18 cellular contexts compared by ENCODE assay signal in genomic region chr10:77875730-77876129, GRCh38. TPM values are rescaled to one million over a fixed set of nuclear protein-coding genes. Genes with fewer than 3 reads are reported as not detected.
DNase-seq lines count a peak whose midpoint lies in the region; ATAC-seq and TF ChIP-seq lines count a peak whose summit lies in the region.
"Had no signal": no experiment of that assay in that cellular context is flagged by ENCODE, and none has a peak within 500 bp of the region (broad histone marks: within the 10 kb centered on the region; RNA-seq: fewer than 3 reads in every experiment).

No MANE protein-coding gene starts in this region.

- H3K4me1 Mint-ChIP-seq in WTC11 (peaks cover 72% of the 10 kb centered on the region), endothelial cell (ENCODE audit: unreplicated experiment) (peaks cover 61% of the 10 kb centered on the region)

- H3K36me3 ChIP-seq in muscle layer of colon (ENCODE audit: insufficient read depth, low read length) (no peaks in the 10 kb centered on the region), transverse colon (no peaks in the 10 kb centered on the region)
- H3K36me3 ChIP-seq: BE2C had no signal

- no peak overlapping the region for H3K4me3 Mint-ChIP-seq in WTC11
- no peak overlapping the region for H3K4me3 Mint-ChIP-seq in endothelial cell (ENCODE audit: unreplicated experiment)
- H3K4me3 Mint-ChIP-seq: CD4-positive, alpha-beta T cell had no signal

- TF ChIP-seq POLR2A in transverse colon (IDR thresholded peaks at IDR 0.05): no peak

- no peak for DNase-seq in WTC11 (ENCODE audit: low spot score)
- DNase-seq in endothelial cell (ENCODE audit: low spot score): no peak
- DNase-seq in transverse colon: no peak
- no peak for DNase-seq in NCI-H2081 (lab: John Stamatoyannopoulos, UW)
- DNase-seq: BE2C; CD4-positive, alpha-beta T cell; EL; H7; MV-4-11; NCI-H1417 treated with DMSO at 0.1 percent for 48 hours; NCI-H1930; NCI-H2171 treated with DMSO at 0.1 percent for 48 hours; NCI-H748 treated with DMSO at 0.1 percent for 48 hours; PC-3 had no signal

- H3K4me1 ChIP-seq in muscle layer of colon (ENCODE audit: insufficient read depth, low read length) (peaks cover 73% of the 10 kb centered on the region), transverse colon (peaks cover 21 to 39% (median 28%) of the 10 kb centered on the region in 4 donors)

- POLR2A ChIA-PET in WTC11 (lab: Charles Lee): no interaction called here

- TF ChIP-seq EP300 in transverse colon (IDR thresholded peaks at IDR 0.05; ENCODE audit: low read depth): no peak

- H3K36me3 Mint-ChIP-seq in WTC11: peaks cover 6% of the 10 kb centered on the region
- H3K36me3 Mint-ChIP-seq in endothelial cell (ENCODE audit: low read depth, unreplicated experiment): peaks cover 19% of the 10 kb centered on the region

- no peak overlapping the region for H3K9ac ChIP-seq in muscle layer of colon (ENCODE audit: low read length)

- intact Hi-C loops in transverse colon (cut with DNase I; ENCODE audit: low total_unique reads): no loop called here

- CTCF ChIA-PET in WTC11 (lab: Charles Lee): interaction anchor here (2.5 to 4.4 kb wide), 2 partner anchors 15 to 29 kb away, joined by 14 to 44 read pairs; no protein-coding TSS in a partner anchor

- in situ Hi-C loops in transverse colon (cut with MboI; ENCODE audit: low pct_ligation_motif_present in 1 of 4, low pct_unique_long_range_greater_than_20kb in 1 of 4, low sequenced_read_pairs in 3 of 4): no loop called here

- H3K27ac ChIP-seq in muscle layer of colon (ENCODE audit: low read depth, low read length): peak overlapping the region; percentile 74
- peak overlapping the region in 3 of 4 donors; percentile 75 to 82 (median 79) for H3K27ac ChIP-seq in transverse colon

- H3K27me3 ChIP-seq in muscle layer of colon (ENCODE audit: control insufficient read depth in 1 of 2, insufficient read depth in 2 of 2, low read length in 2 of 2) (no peaks in the 10 kb centered on the region), transverse colon (no peaks in the 10 kb centered on the region)
- H3K27me3 ChIP-seq: BE2C had no signal

- H3K27me3 Mint-ChIP-seq in WTC11 (ENCODE audit: low read depth) (no peaks in the 10 kb centered on the region), endothelial cell (ENCODE audit: unreplicated experiment) (peaks cover 14% of the 10 kb centered on the region)
- H3K27me3 Mint-ChIP-seq: CD4-positive, alpha-beta T cell had no signal

- H3K9me3 Mint-ChIP-seq in WTC11: no peaks in the 10 kb centered on the region
- H3K9me3 Mint-ChIP-seq in endothelial cell (ENCODE audit: unreplicated experiment): no peaks in the 10 kb centered on the region
- H3K9me3 Mint-ChIP-seq: CD4-positive, alpha-beta T cell had no signal

- H3K9me3 ChIP-seq in muscle layer of colon (ENCODE audit: low read length) (no peaks in the 10 kb centered on the region), transverse colon (no peaks in the 10 kb centered on the region)
- H3K9me3 ChIP-seq: BE2C had no signal

- ATAC-seq in WTC11 (no peak), HG02610 (IDR thresholded peaks at IDR 0.05; ENCODE audit: unreplicated experiment) (no peak), HG03108 (IDR thresholded peaks at IDR 0.05; ENCODE audit: unreplicated experiment) (no peak)
- ATAC-seq: K562, PC-3 had no signal

- H3K27ac Mint-ChIP-seq in WTC11: peak overlapping the region; percentile 58; the same call in 1 of the 2 replicates
- H3K27ac Mint-ChIP-seq in endothelial cell (ENCODE audit: unreplicated experiment): peak overlapping the region; percentile 24
- H3K27ac Mint-ChIP-seq: CD4-positive, alpha-beta T cell had no signal

- WGBS in transverse colon (ENCODE audit: low coverage in 1 of 2), 2 donors: 94 to 100% methylated on average over 2 to 5 of the region's 5 CpGs

- TF ChIP-seq CTCF in WTC11 (IDR thresholded peaks at IDR 0.05) (no peak), endothelial cell (IDR thresholded peaks at IDR 0.05; ENCODE audit: unreplicated experiment) (no peak), transverse colon (IDR thresholded peaks at IDR 0.05) (no peak)

- H3K4me3 ChIP-seq in muscle layer of colon (ENCODE audit: low read depth in 1 of 2, low read length in 2 of 2): no peak overlapping the region
- H3K4me3 ChIP-seq in transverse colon: no peak overlapping the region
- H3K4me3 ChIP-seq: K562 had no signal

TF ChIP-seq in WTC11, 78 proteins besides CTCF, POLR2A, EP300 and RAD21:
- TF ChIP-seq JAZF1 (CRISPR knock-in tag; IDR thresholded peaks at IDR 0.05) (no peak), ATF6 (CRISPR knock-in tag; IDR thresholded peaks at IDR 0.05) (no peak), STAT6 (CRISPR knock-in tag; conservative IDR thresholded peaks at IDR 0.05; ENCODE audit: low read depth) (no peak), ARID4B (CRISPR knock-in tag; IDR thresholded peaks at IDR 0.05; ENCODE audit: borderline replicate concordance) (no peak), NFE2L1 (CRISPR knock-in tag; IDR thresholded peaks at IDR 0.05) (no peak), NR3C1 (CRISPR knock-in tag; conservative IDR thresholded peaks at IDR 0.05; ENCODE audit: low read depth) (no peak)

RNA-seq across cellular contexts. Expression of gene DLG5, which starts 50.8 kb away (rescaled TPM):
- 58.1 to 65.5 TPM (median 59.1 TPM) in 3 replicates for total RNA-seq in WTC11 (2021)
- total RNA-seq in endothelial cell (ENCODE audit: unreplicated experiment): 64.5 TPM
- 10 to 100 TPM; 31.4 to 90.1 (median 44.6) TPM for total RNA-seq in transverse colon
